ENCODE assay signal across 8 cellular contexts in the genomic region with DNA sequence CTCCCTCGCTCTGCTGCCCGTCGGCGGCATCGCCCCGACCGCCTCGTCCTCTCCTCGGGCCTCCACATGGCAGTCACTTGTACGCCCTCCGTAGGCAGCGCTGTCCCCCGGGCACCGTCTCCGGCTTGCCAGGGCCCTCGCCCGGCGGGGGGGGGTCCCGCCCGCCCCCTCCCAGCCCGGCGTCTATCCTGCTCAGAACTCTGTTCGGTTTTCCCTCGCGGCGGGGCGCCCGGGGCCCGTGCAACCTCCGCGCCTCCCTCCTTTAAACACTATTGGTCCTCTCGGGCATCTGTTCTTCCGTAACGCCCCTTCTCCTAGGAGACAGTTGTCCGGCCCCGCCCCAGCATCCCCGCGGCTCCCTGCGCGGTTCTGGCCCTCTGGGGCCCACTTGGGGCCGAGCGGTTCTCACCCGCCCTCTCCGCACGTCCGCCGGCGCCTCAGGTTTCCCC. TPM values are rescaled to one million over a fixed set of nuclear protein-coding genes. Genes with fewer than 3 reads are reported as not detected.
DNase-seq lines count a peak whose midpoint lies in the region; ATAC-seq and TF ChIP-seq lines count a peak whose summit lies in the region.

No MANE protein-coding gene starts in this region.

- ATAC-seq in GM21447 (IDR thresholded peaks at IDR 0.05; ENCODE audit: unreplicated experiment) (peak; percentile 66), Panc1 (peak; percentile 83), natural killer cell (peak; percentile 30 to 51 (median 48))
- ATAC-seq in stimulated activated naive B cell treated with anti-CD40 and anti-IgM and Interleukin-4, amounts not matched to agents 10 μg/mL and 1 μg/mL and 100 μg/mL, for 72 hours (replicated peaks) = peak; percentile 71

- peaks cover 6 to 24% of the 10 kb centered on the region in 2 donors for H3K4me1 Mint-ChIP-seq in natural killer cell
- peaks cover 14 to 25% of the 10 kb centered on the region in 2 donors for H3K4me1 Mint-ChIP-seq in stimulated activated naive B cell treated with anti-CD40 and anti-IgM and Interleukin-4, amounts not matched to agents 10 μg/mL and 1 μg/mL and 100 μg/mL, for 72 hours

- H3K9me3 ChIP-seq in HUES64 (ENCODE audit: insufficient read depth, low read depth, low read length) = no peaks in the 10 kb centered on the region
- no peaks in the 10 kb centered on the region for H3K9me3 ChIP-seq in Panc1 (ENCODE audit: control insufficient read depth, insufficient read depth, low read depth, low read length)

- in situ Hi-C loops in Panc1 (cut with HindIII; ENCODE audit: low pct_unique_long_range_greater_than_20kb, low sequenced_read_pairs) = no loop called here

- H3K36me3 ChIP-seq in HUES64 (ENCODE audit: insufficient read depth, low read length) (peaks cover 20% of the 10 kb centered on the region), Panc1 (ENCODE audit: control insufficient read depth, insufficient read depth, low read length) (peaks cover 4% of the 10 kb centered on the region)

- intact Hi-C loops in Panc1 (cut with micrococcal nuclease; ENCODE audit: unreplicated experiment) (no loop called here), natural killer cell (cut with micrococcal nuclease) (loop anchor here (1.0 to 2.0 kb wide), 3 partner anchors 18 to 96 kb away; a partner anchor contains a TSS)

- H3K36me3 Mint-ChIP-seq in natural killer cell = no peaks in the 10 kb centered on the region
- peaks cover 15 to 23% of the 10 kb centered on the region in 2 donors for H3K36me3 Mint-ChIP-seq in stimulated activated naive B cell treated with anti-CD40 and anti-IgM and Interleukin-4, amounts not matched to agents 10 μg/mL and 1 μg/mL and 100 μg/mL, for 72 hours

- CTCF ChIA-PET in Panc1 (lab: Charles Lee) = no interaction called here

- POLR2A ChIA-PET in Panc1 (lab: Charles Lee) = no interaction called here

- H3K4me3 ChIP-seq in HUES64 (ENCODE audit: low read length) (peak overlapping the region; percentile 67), Panc1 (ENCODE audit: low read depth in 2 of 2, low read length in 2 of 2) (peak overlapping the region; percentile 72 to 76)

- TF ChIP-seq CTCF in Panc1 (IDR thresholded peaks at IDR 0.05) (no peak), natural killer cell (IDR thresholded peaks at IDR 0.05) (no peak)

- H3K9ac ChIP-seq in HUES64 (ENCODE audit: low read depth, low read length) = no peak overlapping the region

- peak overlapping the region; percentile 98 for H3K4me3 Mint-ChIP-seq in natural killer cell
- peak overlapping the region; percentile 95 to 99 for H3K4me3 Mint-ChIP-seq in stimulated activated naive B cell treated with anti-CD40 and anti-IgM and Interleukin-4, amounts not matched to agents 10 μg/mL and 1 μg/mL and 100 μg/mL, for 72 hours

- DNase-seq in D341Med (ENCODE audit: low spot score) (peak; percentile 93), Panc1 (ENCODE audit: low read depth, low spot score) (no peak), fibroblast of gingiva (ENCODE audit: low read depth) (peak; percentile 71), natural killer cell (peak; percentile 41)
- peak; percentile 82 for DNase-seq in activated T-cell treated with anti-CD3 and anti-CD28 coated beads, Interleukin-2, amount 50 U/mL, for 48 hours
- DNase-seq in stimulated activated naive B cell treated with anti-CD40 and anti-IgM and Interleukin-4, amounts not matched to agents 10 μg/mL and 1 μg/mL and 100 μg/mL, for 72 hours = peak; percentile 56

- under 1% methylated on average over 48 of the region's 48 CpGs for WGBS in HUES64

- H3K27me3 ChIP-seq in HUES64 (ENCODE audit: insufficient read depth, low read length) = peaks cover 74% of the 10 kb centered on the region
- no peaks in the 10 kb centered on the region for H3K27me3 ChIP-seq in Panc1 (ENCODE audit: control insufficient read depth, insufficient read depth, low read length)

- no TSS peak for BruUV-seq in Panc1 (replicated peaks; lab: Mats Ljungman, UMichigan)

- H3K27me3 Mint-ChIP-seq in natural killer cell (ENCODE audit: low read depth in 2 of 2) = no peaks in the 10 kb centered on the region
- H3K27me3 Mint-ChIP-seq in stimulated activated naive B cell treated with anti-CD40 and anti-IgM and Interleukin-4, amounts not matched to agents 10 μg/mL and 1 μg/mL and 100 μg/mL, for 72 hours = no peaks in the 10 kb centered on the region

- H3K27ac ChIP-seq in HUES64 (ENCODE audit: low read depth, low read length) (peak overlapping the region; percentile 65; the same call in 1 of the 2 replicates), Panc1 (ENCODE audit: low read length) (peak overlapping the region; percentile 69; the same call in 1 of the 2 replicates)

- peaks cover 5% of the 10 kb centered on the region; the same call in 1 of the 2 replicates for H3K4me1 ChIP-seq in HUES64 (ENCODE audit: insufficient read depth, low read length)
- H3K4me1 ChIP-seq in Panc1 (ENCODE audit: control insufficient read depth, insufficient read depth, low read length) = peaks cover 5% of the 10 kb centered on the region; the same call in 1 of the 2 replicates

- no peaks in the 10 kb centered on the region for H3K9me3 Mint-ChIP-seq in natural killer cell
- H3K9me3 Mint-ChIP-seq in stimulated activated naive B cell treated with anti-CD40 and anti-IgM and Interleukin-4, amounts not matched to agents 10 μg/mL and 1 μg/mL and 100 μg/mL, for 72 hours = no peaks in the 10 kb centered on the region

- peak overlapping the region; percentile 90 to 92 for H3K27ac Mint-ChIP-seq in natural killer cell
- peak overlapping the region; percentile 96 for H3K27ac Mint-ChIP-seq in stimulated activated naive B cell treated with anti-CD40 and anti-IgM and Interleukin-4, amounts not matched to agents 10 μg/mL and 1 μg/mL and 100 μg/mL, for 72 hours

RNA-seq across cellular contexts. Expression of a gene that starts 0.8 kb away (rescaled TPM):
- polyA plus RNA-seq in HUES64 (2013, experiment 1 of 2) = 17.2 TPM
- 23.1 TPM for polyA plus RNA-seq in HUES64 (2013, experiment 2 of 2)
- total RNA-seq in Panc1 (2021; ENCODE audit: unreplicated experiment) (36.8 TPM), natural killer cell (10 to 100 TPM; 36.4 to 44.4 (median 37.5) TPM)
- 36.0 TPM for polyA plus RNA-seq in Panc1 (2012; ENCODE audit: insufficient read length)

RNA-seq across cellular contexts. Expression of a gene that starts 36.0 kb away (rescaled TPM):
- polyA plus RNA-seq in HUES64 (2013, experiment 1 of 2) = 8.1 TPM
- 12.6 TPM for polyA plus RNA-seq in HUES64 (2013, experiment 2 of 2)
- total RNA-seq in Panc1 (2021; ENCODE audit: unreplicated experiment) (11.3 TPM), natural killer cell (10 to 100 TPM; 11.5 to 29.6 (median 24.2) TPM)
- polyA plus RNA-seq in Panc1 (2012; ENCODE audit: insufficient read length) = 22.5 TPM

RNA-seq across cellular contexts. Expression of a gene that starts 47.9 kb away (rescaled TPM):
- polyA plus RNA-seq in HUES64 (2013, experiment 1 of 2) = 11.3 TPM
- polyA plus RNA-seq in HUES64 (2013, experiment 2 of 2) = 15.0 TPM
- total RNA-seq in Panc1 (2021; ENCODE audit: unreplicated experiment) (25.9 TPM), natural killer cell (10 to 100 TPM; 21.2 to 33.3 (median 23.3) TPM)
- polyA plus RNA-seq in Panc1 (2012; ENCODE audit: insufficient read length) = 16.1 TPM
